29 cellular contexts compared by ENCODE assay signal in genomic region chr6:19375613-19376012, GRCh38.
"Had no signal": no experiment of that assay in that cellular context is flagged by ENCODE, and none has a peak within 500 bp of the region (broad histone marks: within the 10 kb centered on the region; RNA-seq: fewer than 3 reads in every experiment).

No MANE protein-coding gene starts in this region.

- DNase-seq: colonic mucosa; cortex of kidney; dermis blood vessel endothelial cell; dorsolateral prefrontal cortex; effector CD4-positive, alpha-beta T cell; effector CD8-positive, alpha-beta T cell; effector memory CD4-positive, alpha-beta T cell; effector memory CD8-positive, alpha-beta T cell; endodermal cell; erythroblast; esophagus squamous epithelium; foreskin fibroblast; foreskin keratinocyte; foreskin melanocyte; gastrocnemius medialis; head of caudate nucleus; heart left ventricle; heart right ventricle had no signal

- H3K79me2 ChIP-seq: hepatocyte had no signal

- ATAC-seq: effector memory CD8-positive, alpha-beta T cell; esophagus mucosa; foreskin keratinocyte; gastrocnemius medialis; gastroesophageal sphincter; heart left ventricle; heart right ventricle had no signal

- H3K4me3 Mint-ChIP-seq: dendritic cell treated with granulocyte-macrophage colony-stimulating factor and Interleukin-4, amounts not matched to agents 40 ng/mL and 50 ng/mL, for 4 days; effector memory CD8-positive, alpha-beta T cell; endodermal cell had no signal

- H3K4me1 ChIP-seq: colonic mucosa, gastrocnemius medialis, heart left ventricle, heart right ventricle had no signal

- H3K27me3 Mint-ChIP-seq: dendritic cell treated with granulocyte-macrophage colony-stimulating factor and Interleukin-4, amounts not matched to agents 40 ng/mL and 50 ng/mL, for 4 days; effector memory CD8-positive, alpha-beta T cell had no signal

- H3K4me2 ChIP-seq: hepatocyte had no signal

- H3K4me3 ChIP-seq: colonic mucosa, coronary artery, dorsolateral prefrontal cortex, esophagus muscularis mucosa, esophagus squamous epithelium, gastrocnemius medialis, gastroesophageal sphincter, heart left ventricle, heart right ventricle, hepatocyte had no signal

- H3K36me3 ChIP-seq: colonic mucosa, esophagus muscularis mucosa, esophagus squamous epithelium, gastrocnemius medialis, gastroesophageal sphincter, heart left ventricle, heart right ventricle had no signal

- FAIRE-seq: colon, endometrium, endothelial cell of umbilical vein, frontal cortex had no signal

- H3K27ac ChIP-seq: colonic mucosa, coronary artery, dorsolateral prefrontal cortex, epithelial cell of prostate, esophagus muscularis mucosa, esophagus squamous epithelium, foreskin keratinocyte, gastrocnemius medialis, gastroesophageal sphincter, heart left ventricle, heart right ventricle, hepatocyte had no signal

- H3K27me3 ChIP-seq: colonic mucosa, esophagus muscularis mucosa, esophagus squamous epithelium, gastrocnemius medialis, gastroesophageal sphincter, heart left ventricle, hepatocyte had no signal

- H3K9me3 Mint-ChIP-seq: endodermal cell had no signal

- H3K27ac Mint-ChIP-seq: dendritic cell treated with granulocyte-macrophage colony-stimulating factor and Interleukin-4, amounts not matched to agents 40 ng/mL and 50 ng/mL, for 4 days; effector memory CD8-positive, alpha-beta T cell; endodermal cell had no signal

- H2AFZ ChIP-seq: hepatocyte had no signal

- H3K9me3 ChIP-seq: colonic mucosa, esophagus squamous epithelium, gastrocnemius medialis, gastroesophageal sphincter, heart left ventricle, heart right ventricle had no signal
